Comparison of ENCODE assay signal across 19 cellular contexts in the genomic region with DNA sequence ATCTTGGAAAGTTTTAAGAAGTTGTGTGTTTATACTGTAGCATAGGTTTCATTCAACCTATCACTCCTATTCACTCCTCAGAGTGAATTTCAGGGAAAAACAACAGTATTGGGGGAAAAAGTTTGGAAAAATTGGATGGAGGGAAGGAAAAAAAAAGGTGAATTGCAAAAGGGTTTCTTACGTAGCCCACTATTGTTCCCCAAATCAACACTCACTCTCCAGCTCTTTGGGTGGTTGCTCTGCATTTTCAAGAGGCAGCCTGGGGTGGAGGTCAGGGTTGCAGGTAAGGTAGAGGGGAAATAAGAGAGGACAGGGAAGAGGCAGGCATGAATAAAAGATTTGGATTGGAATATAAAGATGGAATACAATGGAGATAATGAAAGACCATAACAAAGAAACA. TPM values are rescaled to one million over a fixed set of nuclear protein-coding genes. Genes with fewer than 3 reads are reported as not detected.
DNase-seq lines count a peak whose midpoint lies in the region; ATAC-seq and TF ChIP-seq lines count a peak whose summit lies in the region.
"Had no signal": no experiment of that assay in that cellular context is flagged by ENCODE, and none has a peak within 500 bp of the region (broad histone marks: within the 10 kb centered on the region; RNA-seq: fewer than 3 reads in every experiment).

No MANE protein-coding gene starts in this region.

- no peak for DNase-seq in CD4-positive, alpha-beta memory T cell
- DNase-seq in NT2/D1 (ENCODE audit: low read depth, low spot score), result peak; percentile 66
- no peak for DNase-seq in hepatocyte (ENCODE audit: low spot score)
- no peak for DNase-seq in stomach
- no peak for DNase-seq in NCI-H510A (lab: John Stamatoyannopoulos, UW)
- no peak for DNase-seq in NCI-H1105 (lab: John Stamatoyannopoulos, UW)
- no peak for DNase-seq in left colon
- no peak for DNase-seq in mesenteric fat pad (ENCODE audit: low spot score)
- DNase-seq: activated CD4-positive, alpha-beta T cell treated with anti-CD3 and anti-CD28 coated beads for 1 hour; BE2C; EL; heart right ventricle; left ventricle myocardium superior; natural killer cell; NCI-H1694 treated with DMSO at 0.1 percent for 48 hours; NCI-H774; right cardiac atrium; T-helper 1 cell had no signal

- no peaks in the 10 kb centered on the region for H4K20me1 ChIP-seq in hepatocyte (ENCODE audit: insufficient read depth, poor library complexity, severe bottlenecking)

- no peak overlapping the region for H3K4me2 ChIP-seq in hepatocyte

- peak overlapping the region in 1 of 8 donors; percentile 9 for H3K4me3 Mint-ChIP-seq in CD4-positive, alpha-beta memory T cell
- H3K4me3 Mint-ChIP-seq: natural killer cell; stimulated activated effector memory CD8-positive, alpha-beta T cell treated with anti-CD3 and anti-CD28 coated beads, Interleukin-12 subunit alpha, Interleukin-12 subunit beta, amount 100 ng/mL, for 72 hours had no signal

- no peaks in the 10 kb centered on the region for H3K36me3 ChIP-seq in CD4-positive, alpha-beta memory T cell (ENCODE audit: insufficient read depth, low read length)
- H3K36me3 ChIP-seq in NT2/D1 (ENCODE audit: insufficient read depth, insufficient read length, low read length) (no peaks in the 10 kb centered on the region), hepatocyte (replicated peaks; ENCODE audit: insufficient read depth, low read depth) (no peaks in the 10 kb centered on the region), stomach (no peaks in the 10 kb centered on the region)
- H3K36me3 ChIP-seq: BE2C, heart right ventricle had no signal

- peaks cover 0 to 2% (median 0%) of the 10 kb centered on the region in 8 donors for H3K9me3 Mint-ChIP-seq in CD4-positive, alpha-beta memory T cell
- H3K9me3 Mint-ChIP-seq: natural killer cell; stimulated activated effector memory CD8-positive, alpha-beta T cell treated with anti-CD3 and anti-CD28 coated beads, Interleukin-12 subunit alpha, Interleukin-12 subunit beta, amount 100 ng/mL, for 72 hours had no signal

- H3K27ac Mint-ChIP-seq in CD4-positive, alpha-beta memory T cell, result peak overlapping the region in 6 of 7 donors; percentile 19 to 60 (median 49)

- no peak overlapping the region for H3K27ac ChIP-seq in CD4-positive, alpha-beta memory T cell (ENCODE audit: low read depth, low read length)
- H3K27ac ChIP-seq in hepatocyte, result peak overlapping the region; percentile 89
- H3K27ac ChIP-seq in stomach, result peak overlapping the region in 4 of 5 donors; percentile 22 to 75 (median 68)

- no peaks in the 10 kb centered on the region for H3K27me3 ChIP-seq in CD4-positive, alpha-beta memory T cell (ENCODE audit: insufficient read depth, low read length)
- H3K27me3 ChIP-seq in NT2/D1 (ENCODE audit: insufficient read depth, insufficient read length), result no peaks in the 10 kb centered on the region
- no peaks in the 10 kb centered on the region for H3K27me3 ChIP-seq in hepatocyte
- H3K27me3 ChIP-seq in stomach, result no peaks in the 10 kb centered on the region
- H3K27me3 ChIP-seq: BE2C, heart right ventricle had no signal

- TF ChIP-seq POLR2A in stomach (IDR thresholded peaks at IDR 0.05), result no peak

- no peaks in the 10 kb centered on the region for H3K27me3 Mint-ChIP-seq in CD4-positive, alpha-beta memory T cell

- TF ChIP-seq EP300 in stomach (IDR thresholded peaks at IDR 0.05), result no peak

- WGBS in hepatocyte (ENCODE audit: low lambda C conversion rate, missing lambda C conversion rate), result 100% methylated on average over 1 of the region's 1 CpG
- WGBS in stomach, 5 donors, result 88 to 97% (median 92%) methylated on average over 1 of the region's 1 CpG

- H3K4me3 ChIP-seq in CD4-positive, alpha-beta memory T cell (ENCODE audit: low read length in 2 of 2), result no peak overlapping the region
- H3K4me3 ChIP-seq in NT2/D1 (ENCODE audit: insufficient read length, low read depth), result no peak overlapping the region
- no peak overlapping the region for H3K4me3 ChIP-seq in hepatocyte
- no peak overlapping the region for H3K4me3 ChIP-seq in stomach
- H3K4me3 ChIP-seq: heart right ventricle had no signal

- H3K79me2 ChIP-seq in hepatocyte, result peaks cover 20% of the 10 kb centered on the region

- TF ChIP-seq CTCF in hepatocyte (IDR thresholded peaks at IDR 0.05; ENCODE audit: poor library complexity) (no peak), stomach (IDR thresholded peaks at IDR 0.05) (no peak)

- H3K36me3 Mint-ChIP-seq in CD4-positive, alpha-beta memory T cell, result peaks cover 29 to 39% of the 10 kb centered on the region in 2 donors
- H3K36me3 Mint-ChIP-seq: natural killer cell; stimulated activated effector memory CD8-positive, alpha-beta T cell treated with anti-CD3 and anti-CD28 coated beads, Interleukin-12 subunit alpha, Interleukin-12 subunit beta, amount 100 ng/mL, for 72 hours had no signal

- H3K9ac ChIP-seq in NT2/D1 (ENCODE audit: insufficient read length, low read depth), result no peak overlapping the region

- no peak for ATAC-seq in left colon
- ATAC-seq: natural killer cell; stimulated activated effector memory CD8-positive, alpha-beta T cell treated with anti-CD3 and anti-CD28 coated beads, Interleukin-12 subunit alpha, Interleukin-12 subunit beta, amount 100 ng/mL, for 72 hours had no signal

- no peak overlapping the region for H2AFZ ChIP-seq in hepatocyte

- intact Hi-C loops in CD4-positive, alpha-beta memory T cell (cut with micrococcal nuclease), result no loop called here
- intact Hi-C loops in stomach (cut with DNase I; ENCODE audit: low total_unique reads) (loop anchor here (10.0 kb wide), 1 partner anchor 166 kb away; a partner anchor contains a TSS), left colon (cut with DNase I, micrococcal nuclease) (no loop called here)

- H3K4me1 Mint-ChIP-seq in CD4-positive, alpha-beta memory T cell, result peaks cover 33 to 72% (median 57%) of the 10 kb centered on the region in 4 donors

- no peaks in the 10 kb centered on the region for H3K9me2 ChIP-seq in hepatocyte (replicated peaks; ENCODE audit: insufficient read depth)

- POLR2A ChIA-PET in CD4-positive, alpha-beta memory T cell (lab: Charles Lee; ENCODE audit: partially characterized antibody), result interaction anchor here (1.2 to 2.9 kb wide), 6 partner anchors 9 to 212 kb away, joined by 3 to 10 read pairs (median 4); no protein-coding TSS in a partner anchor

- CTCF ChIA-PET in CD4-positive, alpha-beta memory T cell (lab: Charles Lee; ENCODE audit: partially characterized antibody), result interaction anchor here (1.2 to 1.9 kb wide), 4 partner anchors 14 to 74 kb away, joined by 3 to 5 read pairs (median 4); no protein-coding TSS in a partner anchor

- H3K9me3 ChIP-seq in CD4-positive, alpha-beta memory T cell (ENCODE audit: control insufficient read depth in 1 of 2, low read length in 2 of 2), result no peaks in the 10 kb centered on the region
- 0 out of 2 replicates have a peak, but pooled peaks cover 5% of the 10 kb centered on the region for H3K9me3 ChIP-seq in NT2/D1 (ENCODE audit: insufficient read depth, low read length)
- H3K9me3 ChIP-seq in hepatocyte (ENCODE audit: low read depth), result no peaks in the 10 kb centered on the region
- no peaks in the 10 kb centered on the region for H3K9me3 ChIP-seq in stomach
- H3K9me3 ChIP-seq: BE2C, heart right ventricle had no signal

- peaks cover 29% of the 10 kb centered on the region for H3K4me1 ChIP-seq in CD4-positive, alpha-beta memory T cell (ENCODE audit: insufficient read depth, low read length)
- H3K4me1 ChIP-seq in NT2/D1 (ENCODE audit: insufficient read depth, insufficient read length) (peaks cover 6% of the 10 kb centered on the region), hepatocyte (ENCODE audit: insufficient read depth) (peaks cover 22% of the 10 kb centered on the region), stomach (peaks cover 16 to 53% (median 42%) of the 10 kb centered on the region in 4 donors)

RNA-seq across cellular contexts. Expression of a gene that starts 42.3 kb away (rescaled TPM):
- 10 to 100 TPM; 21.3 to 26.8 TPM for total RNA-seq in CD4-positive, alpha-beta memory T cell
- polyA plus RNA-seq in CD4-positive, alpha-beta memory T cell, result 10 to 100 TPM; 27.5 to 28.1 TPM
- total RNA-seq in hepatocyte (11.2 and 12.8 TPM in 2 replicates), stomach (10 to 100 TPM in 3 of 5 donors, 1 to 10 TPM in 2; 1.3 to 49.0 (median 25.0) TPM), left colon (10 to 100 TPM; 12.2 to 13.8 TPM), mesenteric fat pad (11.2 TPM)
- polyA plus RNA-seq in hepatocyte (6.6 and 13.3 TPM in 2 replicates), stomach (1 to 10 TPM; 5.5 to 8.7 (median 6.3) TPM)

RNA-seq across cellular contexts. Expression of a gene that starts 49.1 kb away (rescaled TPM):
- total RNA-seq in CD4-positive, alpha-beta memory T cell, result under 1 TPM; 0.35 to 0.44 TPM
- 1 to 10 TPM in 1 of 2 donors, under 1 TPM in 1; 0.50 to 1.4 TPM for polyA plus RNA-seq in CD4-positive, alpha-beta memory T cell
- total RNA-seq in hepatocyte (14.0 and 17.4 TPM in 2 replicates), stomach (10 to 100 TPM in 2 of 5 donors, 1 to 10 TPM in 2, under 1 TPM in 1; 0.29 to 35.7 (median 8.8) TPM), left colon (10 to 100 TPM; 48.0 to 62.8 TPM), mesenteric fat pad (15.4 TPM)
- polyA plus RNA-seq in hepatocyte (15.4 and 20.5 TPM in 2 replicates), stomach (10 to 100 TPM in 2 of 3 donors, 1 to 10 TPM in 1; 7.8 to 16.5 (median 10.2) TPM)
